ENCODE assay signal across 1 cellular context in the genomic region with DNA sequence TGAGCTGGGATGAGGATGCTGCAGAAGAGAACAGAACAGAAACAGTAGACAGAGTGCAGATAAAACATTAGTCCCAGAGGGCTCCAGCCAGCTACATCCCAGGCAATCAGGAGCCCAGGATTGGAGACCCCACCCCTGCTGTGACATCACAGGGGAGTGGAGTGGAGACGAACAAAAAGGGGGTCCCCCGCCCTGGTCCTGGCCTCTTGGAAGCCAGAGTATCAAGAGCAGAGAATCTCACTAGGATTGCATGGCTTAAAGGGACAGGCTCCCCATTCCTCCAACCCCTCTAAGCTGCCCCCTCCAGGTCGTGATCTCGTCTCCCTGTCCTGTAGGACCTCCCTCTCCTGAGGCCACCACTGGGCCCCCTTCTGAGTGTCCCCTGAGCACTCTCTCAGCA.
TF ChIP-seq lines count a peak whose summit lies in the region.

TSS of gene P2RX3 (plus strand) at position 201 of the 400 bp plus-strand sequence. CDS start at position 400, 199 bp downstream.

TF ChIP-seq in GM23338, 12 proteins besides CTCF, POLR2A, EP300 and RAD21 (continued from another document):
- TF ChIP-seq ZNF462 (CRISPR knock-in tag; IDR thresholded peaks at IDR 0.05) (no peak), ZNF331 (CRISPR knock-in tag; IDR thresholded peaks at IDR 0.05; ENCODE audit: low read depth) (no peak)
